Comparison of ENCODE assay signal across 8 cellular contexts in genomic region chr3:183161552-183162345, GRCh38. TPM values are rescaled to one million over a fixed set of nuclear protein-coding genes. Genes with fewer than 3 reads are reported as not detected.
DNase-seq lines count a peak whose midpoint lies in the region; ATAC-seq, FAIRE-seq and TF ChIP-seq lines count a peak whose summit lies in the region.

No MANE protein-coding gene starts in this region.

- FAIRE-seq in frontal cortex (lab: Jason Lieb, UNC) (no peak), small intestine (lab: Jason Lieb, UNC) (no peak)

- no peaks in the 10 kb centered on the region for H3K9me3 ChIP-seq in adrenal gland (replicated peaks in 1 of 3)
- no peaks in the 10 kb centered on the region for H3K9me3 ChIP-seq in liver (ENCODE audit: control insufficient read depth in 4 of 4, low read length in 3 of 4)
- H3K9me3 ChIP-seq in small intestine (ENCODE audit: control insufficient read depth, low read depth): no peaks in the 10 kb centered on the region

- TF ChIP-seq POLR2A in adrenal gland (IDR thresholded peaks at IDR 0.05): no peak

- peak overlapping the region; percentile 91 for H3K27ac Mint-ChIP-seq in type B pancreatic cell

- H3K4me1 ChIP-seq in adrenal gland (replicated peaks in 1 of 2) (peaks cover 3 to 12% of the 10 kb centered on the region in 2 donors), liver (ENCODE audit: control insufficient read depth in 4 of 4, insufficient read depth in 4 of 4, low read length in 3 of 4) (peaks cover 0 to 7% (median 5%) of the 10 kb centered on the region in 4 donors), small intestine (ENCODE audit: control insufficient read depth in 2 of 2, insufficient read depth in 1 of 2, low read depth in 1 of 2, low read length in 1 of 2) (no peaks in the 10 kb centered on the region)

- DNase-seq in adrenal gland: no peak
- DNase-seq in type B pancreatic cell (ENCODE audit: extremely low spot score, unreplicated experiment): no peak
- no peak for DNase-seq in frontal cortex (ENCODE audit: low spot score in 2 of 2)
- DNase-seq in small intestine: no peak

- no peaks in the 10 kb centered on the region for H3K36me3 Mint-ChIP-seq in type B pancreatic cell

- no peaks in the 10 kb centered on the region for H3K27me3 ChIP-seq in adrenal gland
- no peaks in the 10 kb centered on the region for H3K27me3 ChIP-seq in liver (ENCODE audit: control insufficient read depth in 4 of 4, insufficient read depth in 4 of 4, low read length in 3 of 4)
- no peaks in the 10 kb centered on the region for H3K27me3 ChIP-seq in small intestine (ENCODE audit: control insufficient read depth in 2 of 2, insufficient read depth in 2 of 2, low read length in 2 of 2)

- intact Hi-C loops in adrenal gland (cut with DNase I): no loop called here

- no peak for TF ChIP-seq RAD21 in liver (IDR thresholded peaks at IDR 0.05)

- H3K4me3 Mint-ChIP-seq in type B pancreatic cell: peak overlapping the region; percentile 92

- TF ChIP-seq CTCF in GM12872 (IDR thresholded peaks at IDR 0.05; ENCODE audit: insufficient read depth, low read depth, low read length): peak; percentile 7; the same call in 1 of the 3 replicates
- no peak for TF ChIP-seq CTCF in adrenal gland (IDR thresholded peaks at IDR 0.05)
- TF ChIP-seq CTCF in liver (IDR thresholded peaks at IDR 0.05; ENCODE audit: low read depth, low read length, missing input control): no peak
- no peak for TF ChIP-seq CTCF in type B pancreatic cell (conservative IDR thresholded peaks at IDR 0.05)

- H3K27ac ChIP-seq in adrenal gland (no peak overlapping the region), liver (ENCODE audit: low read depth in 1 of 2, low read length in 2 of 2) (no peak overlapping the region), small intestine (ENCODE audit: low read depth in 1 of 2, low read length in 1 of 2) (no peak overlapping the region)

- 48 to 53% (median 51%) methylated on average over 25 of the region's 25 CpGs for WGBS in adrenal gland, 4 donors
- 53% methylated on average over 25 of the region's 25 CpGs for WGBS in liver
- WGBS in small intestine, 3 donors: 32 to 40% (median 36%) methylated on average over 25 of the region's 25 CpGs

- peak; percentile 58 for ATAC-seq in GM19455 (IDR thresholded peaks at IDR 0.05; ENCODE audit: unreplicated experiment)
- peak; percentile 65 for ATAC-seq in HG03457 (IDR thresholded peaks at IDR 0.05; ENCODE audit: unreplicated experiment)

- H3K4me3 ChIP-seq in adrenal gland (peak overlapping the region in 3 of 4 donors; percentile 41 to 84 (median 56)), liver (ENCODE audit: low read depth in 1 of 3, low read length in 3 of 3) (peak overlapping the region in 2 of 3 donors; percentile 76 to 82), small intestine (ENCODE audit: low read depth in 1 of 2, low read length in 2 of 2) (peak overlapping the region in 1 of 2 donors; percentile 52)

- H3K9me3 Mint-ChIP-seq in type B pancreatic cell: no peaks in the 10 kb centered on the region

- H3K4me1 Mint-ChIP-seq in type B pancreatic cell (ENCODE audit: unreplicated experiment): peaks cover 9% of the 10 kb centered on the region

- H3K27me3 Mint-ChIP-seq in type B pancreatic cell: peaks cover 14% of the 10 kb centered on the region

- H3K36me3 ChIP-seq in adrenal gland (replicated peaks in 1 of 2) (no peaks in the 10 kb centered on the region), liver (ENCODE audit: control insufficient read depth in 4 of 4, insufficient read depth in 3 of 4, low read depth in 1 of 4, low read length in 3 of 4) (no peaks in the 10 kb centered on the region), small intestine (ENCODE audit: control insufficient read depth in 2 of 2, insufficient read depth in 2 of 2, low read length in 2 of 2) (no peaks in the 10 kb centered on the region)

- H3K9ac ChIP-seq in liver (ENCODE audit: low read depth in 1 of 2, low read length in 2 of 2): no peak overlapping the region

TF ChIP-seq in liver, 16 proteins besides CTCF, POLR2A, EP300 and RAD21:
- TF ChIP-seq NR2F2 (IDR thresholded peaks at IDR 0.05): no peak
- no peak for TF ChIP-seq ZBTB33 (IDR thresholded peaks at IDR 0.05)
- TF ChIP-seq FOXA2 (IDR thresholded peaks at IDR 0.05): no peak
- TF ChIP-seq GABPA (IDR thresholded peaks at IDR 0.05 in 1 of 2, conservative IDR thresholded peaks at IDR 0.05 in 1 of 2): no peak
- no peak for TF ChIP-seq TAF1 (conservative IDR thresholded peaks at IDR 0.05)
- TF ChIP-seq HNF4A (conservative IDR thresholded peaks at IDR 0.05): no peak
- no peak for TF ChIP-seq HNF4G (IDR thresholded peaks at IDR 0.05)
- no peak for TF ChIP-seq ATF3 (IDR thresholded peaks at IDR 0.05)
- TF ChIP-seq YY1 (IDR thresholded peaks at IDR 0.05): no peak
- TF ChIP-seq JUND (IDR thresholded peaks at IDR 0.05): no peak
- no peak for TF ChIP-seq EGR1 (IDR thresholded peaks at IDR 0.05; ENCODE audit: low read depth in 2 of 2)

RNA-seq across cellular contexts. Expression of gene LAMP3, which starts 0.8 kb away (rescaled TPM):
- total RNA-seq in adrenal gland: 1 to 10 TPM in 3 of 8 donors, under 1 TPM in 4, not detected in 1; 0.21 to 8.3 (median 0.96) TPM
- polyA plus RNA-seq in adrenal gland: under 1 TPM in 2 of 3 donors, not detected in 1; 0.30 to 0.97 TPM
- total RNA-seq in liver: under 1 TPM in 1 of 2 donors, not detected in 1; 0.19 TPM
- polyA plus RNA-seq in liver: under 1 TPM; 0.07 to 0.10 TPM
- 6.9 and 22.1 TPM in 2 replicates for total RNA-seq in type B pancreatic cell (ENCODE audit: low replicate concordance)
- total RNA-seq in frontal cortex: not detected
- polyA plus RNA-seq in small intestine: 1 to 10 TPM in 2 of 3 donors, under 1 TPM in 1; 0.27 to 2.2 (median 1.1) TPM
